ENCODE assay signal across 1 cellular context in the genomic region with DNA sequence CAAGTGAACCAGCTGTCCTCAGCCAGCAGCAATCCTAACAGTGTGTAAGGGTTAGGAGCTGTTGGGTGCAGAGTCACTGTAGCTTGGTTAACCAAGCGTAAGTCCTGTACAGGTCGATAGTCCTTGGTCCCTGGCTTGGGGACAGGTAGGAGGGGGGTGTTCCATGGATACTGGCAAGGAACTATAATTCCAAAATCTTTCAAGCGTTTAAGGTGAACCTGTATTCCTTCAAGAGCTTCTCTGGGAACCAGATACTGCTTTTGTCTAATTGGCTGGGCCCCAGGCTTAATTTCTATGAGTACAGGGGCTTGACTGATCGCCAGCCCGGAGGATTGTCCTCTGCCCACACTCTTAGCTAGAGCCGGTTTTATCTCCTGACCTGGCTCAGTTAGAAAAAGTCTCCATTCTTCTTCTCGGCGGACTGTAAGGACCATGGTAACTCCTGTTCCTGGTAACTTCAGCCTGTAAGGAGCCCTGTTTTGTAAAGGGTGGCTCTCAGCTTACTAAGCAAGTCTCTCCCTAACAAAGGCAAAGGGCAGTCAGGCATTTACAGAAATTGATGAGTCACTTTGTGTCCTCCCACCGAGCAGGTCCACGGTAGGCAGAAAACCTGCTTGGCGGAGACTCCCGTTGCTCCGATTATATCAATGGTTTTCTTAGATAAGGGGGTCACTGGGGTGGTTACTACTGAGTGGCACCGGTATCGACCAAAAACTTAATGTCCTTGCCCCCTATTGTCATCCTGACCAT.
TF ChIP-seq lines count a peak whose summit lies in the region.

No MANE protein-coding gene starts in this region.

TF ChIP-seq in HepG2, 621 proteins besides CTCF, POLR2A, EP300 and RAD21:
- TF ChIP-seq ZNF546 (CRISPR knock-in tag; conservative IDR thresholded peaks at IDR 0.05) = no peak
- TF ChIP-seq JDP2 (CRISPR knock-in tag; IDR thresholded peaks at IDR 0.05; ENCODE audit: borderline replicate concordance) = no peak
- TF ChIP-seq HNRNPK (IDR thresholded peaks at IDR 0.05; ENCODE audit: low read depth, low read length, poor library complexity, severe bottlenecking) = no peak
- TF ChIP-seq KDM3A (CRISPR knock-in tag; IDR thresholded peaks at IDR 0.05; ENCODE audit: low read depth) = no peak
- TF ChIP-seq FOSL2 (CRISPR knock-in tag; IDR thresholded peaks at IDR 0.05) = 0 out of 2 replicates have a peak, but pooled peaks have one; percentile 41
- TF ChIP-seq NFE2L2 (IDR thresholded peaks at IDR 0.05; ENCODE audit: low read length) = peak; percentile 73
